Comparison of ENCODE assay signal across 20 cellular contexts in genomic region chr18:9968081-9968848, GRCh38. TPM values are rescaled to one million over a fixed set of nuclear protein-coding genes. Genes with fewer than 3 reads are reported as not detected.
DNase-seq lines count a peak whose midpoint lies in the region; ATAC-seq, FAIRE-seq and TF ChIP-seq lines count a peak whose summit lies in the region.
"Had no signal": no experiment of that assay in that cellular context is flagged by ENCODE, and none has a peak within 500 bp of the region (broad histone marks: within the 10 kb centered on the region; RNA-seq: fewer than 3 reads in every experiment).

No MANE protein-coding gene starts in this region.

- peaks cover 7% of the 10 kb centered on the region for H3K36me3 Mint-ChIP-seq in endothelial cell (ENCODE audit: low read depth, unreplicated experiment)

- peaks cover 57% of the 10 kb centered on the region for H3K4me1 Mint-ChIP-seq in endothelial cell (ENCODE audit: unreplicated experiment)

- H3K4me3 Mint-ChIP-seq in endothelial cell (ENCODE audit: unreplicated experiment) = peak overlapping the region; percentile 53

- H3K9me3 ChIP-seq in stomach = no peaks in the 10 kb centered on the region
- H3K9me3 ChIP-seq: A549, gastrocnemius medialis, transverse colon had no signal

- TF ChIP-seq CTCF in endothelial cell (IDR thresholded peaks at IDR 0.05; ENCODE audit: unreplicated experiment) = no peak
- TF ChIP-seq CTCF in stomach (IDR thresholded peaks at IDR 0.05) = no peak

- FAIRE-seq in urothelium cell line (lab: Jason Lieb, UNC) (peak; percentile 13), GM12891 (lab: Jason Lieb, UNC) (no peak)
- FAIRE-seq: A549, K562 had no signal

- TF ChIP-seq EP300 in stomach (IDR thresholded peaks at IDR 0.05) = no peak

- H3K27ac Mint-ChIP-seq in endothelial cell (ENCODE audit: unreplicated experiment) = peak overlapping the region; percentile 93

- H3K4me1 ChIP-seq in stomach = peaks cover 0 to 13% (median 2%) of the 10 kb centered on the region in 4 donors
- H3K4me1 ChIP-seq: A549, gastrocnemius medialis had no signal

- no peaks in the 10 kb centered on the region for H3K36me3 ChIP-seq in stomach
- H3K36me3 ChIP-seq: gastrocnemius medialis, transverse colon had no signal

- intact Hi-C loops in Right ventricle myocardium superior (cut with DNase I) (no loop called here), Right ventricle myocardium inferior (cut with DNase I) (no loop called here), stomach (cut with DNase I; ENCODE audit: low total_unique reads) (no loop called here)

- 57 to 76% (median 62%) methylated on average over 31 of the region's 31 CpGs for WGBS in stomach, 5 donors

- DNase-seq in Right ventricle myocardium superior = no peak
- DNase-seq in Right ventricle myocardium inferior (ENCODE audit: missing footprints) = no peak
- DNase-seq in endothelial cell (ENCODE audit: low spot score) = peak; percentile 31
- DNase-seq in myocyte (ENCODE audit: low read depth) = peak; percentile 27
- DNase-seq in urothelium cell line (ENCODE audit: low spot score) = no peak
- no peak for DNase-seq in stomach
- DNase-seq in GM12891 (ENCODE audit: insufficient read length, low spot score) = no peak
- DNase-seq: activated CD4-positive, alpha-beta T cell treated with anti-CD3 and anti-CD28 coated beads, Interleukin-2, amount 50 U/mL, for 48 hours; amniotic stem cell; gastrocnemius medialis; NCI-H1048; NCI-H69; occipital lobe; stimulated activated CD4-positive, alpha-beta T cell treated with anti-CD3 and anti-CD28 coated beads, Interleukin-4, amount 100 ng/mL, for 4 hours; transverse colon had no signal

- TF ChIP-seq POLR2A in stomach (IDR thresholded peaks at IDR 0.05) = no peak
- no peak for TF ChIP-seq POLR2A in GM12891 (IDR thresholded peaks at IDR 0.05; ENCODE audit: low read depth, low read length)

- H3K9me3 Mint-ChIP-seq in endothelial cell (ENCODE audit: unreplicated experiment) = no peaks in the 10 kb centered on the region

- H3K27ac ChIP-seq in stomach = no peak overlapping the region
- H3K27ac ChIP-seq: A549, gastrocnemius medialis, skin epidermis, transverse colon had no signal

- H3K27me3 ChIP-seq in stomach = peaks cover 0 to 24% (median 0%) of the 10 kb centered on the region in 3 donors
- H3K27me3 ChIP-seq: gastrocnemius medialis, transverse colon had no signal

- H3K27me3 Mint-ChIP-seq in endothelial cell (ENCODE audit: unreplicated experiment) = peaks cover 5% of the 10 kb centered on the region

- H3K4me3 ChIP-seq in stomach = no peak overlapping the region
- H3K4me3 ChIP-seq: A549, gastrocnemius medialis, K562, skin epidermis, transverse colon had no signal

- peak; percentile 40 for ATAC-seq in Right ventricle myocardium superior (ENCODE audit: poor library complexity)
- no peak for ATAC-seq in Right ventricle myocardium inferior
- ATAC-seq in GM21737 (IDR thresholded peaks at IDR 0.05; ENCODE audit: unreplicated experiment) = no peak
- ATAC-seq: A549, gastrocnemius medialis, SK-N-SH treated with all-trans-retinoic acid at 6 μM for 48 hours had no signal

TF ChIP-seq in GM12891, 5 proteins besides CTCF, POLR2A, EP300 and RAD21:
- no peak for TF ChIP-seq POU2F2 (IDR thresholded peaks at IDR 0.05; ENCODE audit: low read depth, low read length)
- no peak for TF ChIP-seq POLR2AphosphoS5 (IDR thresholded peaks at IDR 0.05; ENCODE audit: low read depth, low read length)
- no peak for TF ChIP-seq TAF1 (IDR thresholded peaks at IDR 0.05; ENCODE audit: low read depth, low read length)
- no peak for TF ChIP-seq PAX5 (IDR thresholded peaks at IDR 0.05; ENCODE audit: insufficient read depth, low read length, severe bottlenecking)
- TF ChIP-seq SPI1 (IDR thresholded peaks at IDR 0.05; ENCODE audit: low read depth, low read length) = no peak

RNA-seq across cellular contexts. Expression of gene VAPA, which starts 54.4 kb away (rescaled TPM):
- total RNA-seq in Right ventricle myocardium superior (189 TPM), Right ventricle myocardium inferior (203 TPM), endothelial cell (ENCODE audit: unreplicated experiment) (180 TPM), myocyte (281 and 387 TPM in 2 replicates), stomach (100 to 1,000 TPM; 118 to 822 (median 195) TPM)
- 144 TPM for polyA plus RNA-seq in myocyte (2012)
- 100 to 1,000 TPM; 113 to 184 (median 135) TPM for polyA plus RNA-seq in stomach
- 95.5 TPM for polyA plus RNA-seq in GM12891 (2012; ENCODE audit: low read depth, missing spikeins)

Comparison
In these comparisons a context has a peak if more than half of its experiments do, and no peak if none do; other contexts are left out.
1. DNase-seq: peak in endothelial cell (single experiment) and myocyte (single experiment); none in Right ventricle myocardium superior (single experiment), Right ventricle myocardium inferior (single experiment), urothelium cell line (single experiment), stomach (single experiment) and GM12891 (single experiment).